ENCODE assay signal across 8 cellular contexts in the genomic region with DNA sequence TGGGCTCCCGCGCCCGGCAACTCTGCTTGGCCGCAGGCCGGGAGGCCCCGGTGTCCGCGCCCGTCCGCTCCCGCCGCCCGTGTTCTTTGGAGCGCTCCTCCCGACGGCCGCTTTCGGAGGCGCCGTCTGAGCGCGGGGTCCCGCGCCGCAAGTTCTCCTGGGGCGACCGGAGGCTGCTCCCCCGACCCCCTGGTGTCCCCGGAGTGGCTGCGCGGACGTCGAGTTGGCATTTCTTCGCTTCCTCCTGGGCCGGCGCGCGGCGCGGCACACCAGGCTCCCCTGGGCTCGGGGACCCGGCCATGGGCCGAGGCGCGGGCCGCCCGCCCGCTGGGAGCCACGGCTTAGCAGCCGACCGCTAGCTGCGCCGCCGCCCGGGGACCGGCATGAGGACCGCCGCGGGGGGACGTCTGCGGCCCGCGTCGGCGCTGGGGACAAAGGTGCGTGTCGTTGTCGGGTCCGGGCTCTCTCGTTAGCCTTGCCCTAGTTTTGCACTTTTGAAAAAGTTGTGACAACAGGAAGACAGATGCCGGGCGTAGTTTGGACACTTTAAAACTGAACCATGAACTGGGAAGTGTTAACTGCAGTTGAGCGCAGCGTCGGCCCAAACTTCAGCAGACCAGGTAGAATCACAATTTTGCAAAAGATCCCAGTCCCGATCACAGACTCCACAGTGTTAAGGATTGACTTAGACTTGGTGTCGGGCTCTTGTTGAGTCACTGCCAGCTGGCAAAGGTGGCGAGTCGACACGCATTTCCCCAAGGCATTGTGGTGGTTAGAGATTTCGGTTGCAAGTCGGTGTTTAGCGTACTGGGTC. TPM values are rescaled to one million over a fixed set of nuclear protein-coding genes. Genes with fewer than 3 reads are reported as not detected.
DNase-seq lines count a peak whose midpoint lies in the region; ATAC-seq, FAIRE-seq and TF ChIP-seq lines count a peak whose summit lies in the region.

No MANE protein-coding gene starts in this region.

- H3K79me2 ChIP-seq in K562 (ENCODE audit: control insufficient read depth, insufficient read depth, low read length) = peaks cover 89% of the 10 kb centered on the region

- no peak for TF ChIP-seq EP300 in K562 (IDR thresholded peaks at IDR 0.05; ENCODE audit: low read length)

- intact Hi-C loops in K562 (cut with micrococcal nuclease) = loop anchor here (2.0 to 5.0 kb wide), 3 partner anchors 45 to 116 kb away; a partner anchor contains a TSS

- peak overlapping the region; percentile 92 for H3K27ac ChIP-seq in CD4-positive, CD25-positive, alpha-beta regulatory T cell (ENCODE audit: insufficient read depth, low read length, poor library complexity, severe bottlenecking)
- H3K27ac ChIP-seq in K562 (ENCODE audit: extremely low read depth, low read depth, low read length) (peak overlapping the region; percentile 95), iPS-20b (ENCODE audit: low read length) (no peak overlapping the region), small intestine (ENCODE audit: low read depth in 1 of 2, low read length in 1 of 2) (peak overlapping the region; percentile 94 to 97)

- peaks cover 42% of the 10 kb centered on the region for H4K20me1 ChIP-seq in K562 (replicated peaks; ENCODE audit: control insufficient read depth, insufficient read depth, low read length)

- peak overlapping the region; percentile 60 for H2AFZ ChIP-seq in K562 (ENCODE audit: low read depth, low read length)

- H3K9me1 ChIP-seq in K562 (ENCODE audit: control insufficient read depth, insufficient read depth, low read length) = no peaks in the 10 kb centered on the region

- H3K9me3 ChIP-seq in CD4-positive, CD25-positive, alpha-beta regulatory T cell (ENCODE audit: control insufficient read depth in 2 of 2, low read length in 2 of 2) = no peaks in the 10 kb centered on the region
- no peaks in the 10 kb centered on the region for H3K9me3 ChIP-seq in K562 (replicated peaks; ENCODE audit: control insufficient read depth, insufficient read depth, low read depth, low read length)
- H3K9me3 ChIP-seq in iPS-20b (ENCODE audit: insufficient read depth, low read depth, low read length) = no peaks in the 10 kb centered on the region
- no peaks in the 10 kb centered on the region for H3K9me3 ChIP-seq in small intestine (ENCODE audit: control insufficient read depth, low read depth)

- no peaks in the 10 kb centered on the region for H3K27me3 ChIP-seq in CD4-positive, CD25-positive, alpha-beta regulatory T cell (ENCODE audit: control insufficient read depth, insufficient read depth, low read length)
- H3K27me3 ChIP-seq in K562 (ENCODE audit: control insufficient read depth in 2 of 2, insufficient read depth in 2 of 2, low read length in 2 of 2) (no peaks in the 10 kb centered on the region), iPS-20b (ENCODE audit: insufficient read depth, low read length) (no peaks in the 10 kb centered on the region), small intestine (ENCODE audit: control insufficient read depth in 2 of 2, insufficient read depth in 2 of 2, low read length in 2 of 2) (no peaks in the 10 kb centered on the region)

- no peak for TF ChIP-seq CTCF in K562 (IDR thresholded peaks at IDR 0.05 in 2 of 3, conservative IDR thresholded peaks at IDR 0.05 in 1 of 3; ENCODE audit: insufficient read depth in 2 of 3, low read depth in 1 of 3, low read length in 3 of 3)

- no peaks in the 10 kb centered on the region for H3K9me3 Mint-ChIP-seq in CD4-positive, CD25-positive, alpha-beta regulatory T cell

- BruUV-seq in K562 (replicated peaks; lab: Mats Ljungman, UMichigan) = no TSS peak

- POLR2A ChIA-PET in K562 (lab: Yijun Ruan, JAX) = interaction anchor here (0.6 to 4.5 kb wide), 12 partner anchors 10 to 582 kb away, joined by 3 to 20 read pairs (median 4); a partner anchor contains a TSS

- in situ Hi-C loops in K562 (cut with MboI) = no loop called here

- peak overlapping the region; percentile 90 to 91 (median 90) for H3K4me3 Mint-ChIP-seq in CD4-positive, CD25-positive, alpha-beta regulatory T cell

- H3K4me1 ChIP-seq in CD4-positive, CD25-positive, alpha-beta regulatory T cell (ENCODE audit: control insufficient read depth, insufficient read depth, low read length, poor library complexity, severe bottlenecking) = peaks cover 47% of the 10 kb centered on the region
- H3K4me1 ChIP-seq in K562 (replicated peaks in 1 of 2; ENCODE audit: control insufficient read depth in 2 of 2, insufficient read depth in 2 of 2, low read length in 2 of 2) (peaks cover 23 to 37% of the 10 kb centered on the region in 2 experiments), iPS-20b (ENCODE audit: insufficient read depth, low read length) (peaks cover 19% of the 10 kb centered on the region; the same call in 1 of the 2 replicates), small intestine (ENCODE audit: control insufficient read depth in 2 of 2, insufficient read depth in 1 of 2, low read depth in 1 of 2, low read length in 1 of 2) (peaks cover 2 to 15% of the 10 kb centered on the region in 2 donors)

- peaks cover 15% of the 10 kb centered on the region for H3K36me3 Mint-ChIP-seq in CD4-positive, CD25-positive, alpha-beta regulatory T cell

- H3K36me3 ChIP-seq in CD4-positive, CD25-positive, alpha-beta regulatory T cell (ENCODE audit: control insufficient read depth, insufficient read depth, low read length) = peaks cover 19% of the 10 kb centered on the region
- peaks cover 43% of the 10 kb centered on the region for H3K36me3 ChIP-seq in K562 (ENCODE audit: control insufficient read depth, insufficient read depth, low read length)
- peaks cover 32% of the 10 kb centered on the region for H3K36me3 ChIP-seq in iPS-20b (ENCODE audit: insufficient read depth, low read depth, low read length)
- H3K36me3 ChIP-seq in small intestine (ENCODE audit: control insufficient read depth in 2 of 2, insufficient read depth in 2 of 2, low read length in 2 of 2) = peaks cover 6 to 9% of the 10 kb centered on the region in 2 donors

- 1% methylated on average over 50 of the region's 83 CpGs for WGBS in K562 (ENCODE audit: insufficient coverage, low coverage, missing lambda C conversion rate)
- WGBS in small intestine, 3 donors = 0 to 1% (median 0%) methylated on average over 68 to 83 of the region's 83 CpGs

- H3K4me2 ChIP-seq in K562 (ENCODE audit: insufficient read depth, low read length) = peak overlapping the region; percentile 90

- peak overlapping the region; percentile 74 for H3K4me3 ChIP-seq in CD4-positive, CD25-positive, alpha-beta regulatory T cell (ENCODE audit: low read depth, low read length)
- H3K4me3 ChIP-seq in K562 = peak overlapping the region; percentile 98
- peak overlapping the region; percentile 84 for H3K4me3 ChIP-seq in iPS-20b (ENCODE audit: low read length)
- H3K4me3 ChIP-seq in small intestine (ENCODE audit: low read depth in 1 of 2, low read length in 2 of 2) = peak overlapping the region; percentile 91 to 99

- CTCF ChIA-PET in K562 (lab: Yijun Ruan, JAX; ENCODE audit: low intra/inter-chr PET ratio) = no interaction called here

- no peak for TF ChIP-seq RAD21 in K562 (CRISPR knock-in tag; conservative IDR thresholded peaks at IDR 0.05 in 1 of 2, IDR thresholded peaks at IDR 0.05 in 1 of 2)

- H3K27me3 Mint-ChIP-seq in CD4-positive, CD25-positive, alpha-beta regulatory T cell = no peaks in the 10 kb centered on the region

- peak overlapping the region; percentile 26 to 93 (median 69) for H3K27ac Mint-ChIP-seq in CD4-positive, CD25-positive, alpha-beta regulatory T cell

- FAIRE-seq in K562 (lab: Jason Lieb, UNC) = peak; percentile 46
- no peak for FAIRE-seq in small intestine (lab: Jason Lieb, UNC)

- peak overlapping the region; percentile 96 for H3K9ac ChIP-seq in K562 (ENCODE audit: insufficient read depth in 1 of 2, low read depth in 2 of 2, low read length in 2 of 2)
- peak overlapping the region; percentile 76; the same call in 1 of the 2 replicates for H3K9ac ChIP-seq in iPS-20b (ENCODE audit: low read depth, low read length)

- peaks cover 22 to 67% (median 53%) of the 10 kb centered on the region in 4 donors for H3K4me1 Mint-ChIP-seq in CD4-positive, CD25-positive, alpha-beta regulatory T cell

- peak; percentile 3 to 7 for ATAC-seq in CD4-positive, CD25-positive, alpha-beta regulatory T cell (ENCODE audit: low read depth in 2 of 2)
- peak; percentile 12 for ATAC-seq in GM19372 (IDR thresholded peaks at IDR 0.05; ENCODE audit: low read depth, unreplicated experiment)
- peak; percentile 11 for ATAC-seq in HG03442 (IDR thresholded peaks at IDR 0.05; ENCODE audit: unreplicated experiment)
- ATAC-seq in K562 = peak; percentile 59

- DNase-seq in CD4-positive, CD25-positive, alpha-beta regulatory T cell = peak; percentile 20 to 65 (median 50)
- peak; percentile 21 for DNase-seq in T follicular helper cell (ENCODE audit: low read depth)
- peak in 3 of 4 experiments; percentile 42 to 51 (median 44) for DNase-seq in K562 (ENCODE audit: extremely low read depth in 1 of 4, low spot score in 3 of 4)
- peak; percentile 65 for DNase-seq in small intestine
- no peak for DNase-seq in NCI-H1694 (lab: John Stamatoyannopoulos, UW)

- no peak for TF ChIP-seq POLR2A in K562 (conservative IDR thresholded peaks at IDR 0.05)

RNA-seq across cellular contexts. Expression of a gene that starts 0.7 kb away (rescaled TPM):
- 65.3 TPM for total RNA-seq in CD4-positive, CD25-positive, alpha-beta regulatory T cell
- 10 to 100 TPM; 10.8 to 12.8 (median 11.2) TPM for polyA plus RNA-seq in CD4-positive, CD25-positive, alpha-beta regulatory T cell
- 79.4 and 106 TPM in 2 replicates for total RNA-seq in K562 (2011; cell fraction: chromatin; rRNA removed; ENCODE audit: low replicate concordance)
- 59.1 and 60.7 TPM in 2 replicates for total RNA-seq in K562 (2011; cell fraction: nucleolus; rRNA removed)
- total RNA-seq in K562 (2011; cell fraction: nucleoplasm; rRNA removed) = 65.0 TPM in 2 replicates
- total RNA-seq in K562 (2014; rRNA removed) = 20.6 and 20.8 TPM in 2 replicates
- 19.8 and 23.9 TPM in 2 replicates for total RNA-seq in K562 (2014; rRNA removed; fragmentation: Illumina TruSeq; extraction: Trizol)
- 24.4 and 25.0 TPM in 2 replicates for total RNA-seq in K562 (2015; rRNA removed; fragmentation: Illumina TruSeq; extraction: Trizol)
- total RNA-seq in K562 (2021) = 40.9 and 45.7 TPM in 2 replicates
- 14.9 and 15.4 TPM in 2 replicates for polyA plus RNA-seq in K562 (2011; rRNA removed)
- 14.7 and 17.3 TPM in 2 replicates for polyA plus RNA-seq in K562 (2011; cell fraction: cytosol; rRNA removed)
- polyA plus RNA-seq in K562 (2011; cell fraction: nucleus; rRNA removed) = 42.6 and 53.3 TPM in 2 replicates
- 29.7 and 30.3 TPM in 2 replicates for polyA plus RNA-seq in K562 (2012)
- polyA plus RNA-seq in K562 (2014; fragmentation: Illumina TruSeq; extraction: Trizol) = 31.2 and 34.2 TPM in 2 replicates
- 1 to 10 TPM; 1.5 to 2.4 TPM for polyA plus RNA-seq in K562 (2014; fragmentation: Nextera tagmentation; extraction: Ambion mirVana)
- 21.1 and 25.5 TPM in 2 replicates for polyA plus RNA-seq in K562 (2014; rRNA removed)
- 17.7 and 25.8 TPM in 2 replicates for polyA minus RNA-seq in K562 (2011; rRNA and poly(A)+ RNA removed)
- polyA minus RNA-seq in K562 (2011; cell fraction: cytosol; rRNA and poly(A)+ RNA removed) = 16.8 and 27.0 TPM in 2 replicates
- polyA minus RNA-seq in K562 (2011; cell fraction: nucleus; rRNA and poly(A)+ RNA removed) = 21.5 and 21.8 TPM in 2 replicates
- 10 to 100 TPM; 12.3 to 19.8 (median 13.8) TPM for polyA plus RNA-seq in small intestine

RNA-seq across cellular contexts. Expression of a gene that starts 0.9 kb away (rescaled TPM):
- total RNA-seq in CD4-positive, CD25-positive, alpha-beta regulatory T cell = 114 TPM
- polyA plus RNA-seq in CD4-positive, CD25-positive, alpha-beta regulatory T cell = 10 to 100 TPM; 29.4 to 38.6 (median 33.2) TPM
- total RNA-seq in K562 (2011; cell fraction: chromatin; rRNA removed; ENCODE audit: low replicate concordance) = 172 and 226 TPM in 2 replicates
- total RNA-seq in K562 (2011; cell fraction: nucleolus; rRNA removed) = 74.0 and 74.7 TPM in 2 replicates
- 112 and 153 TPM in 2 replicates for total RNA-seq in K562 (2011; cell fraction: nucleoplasm; rRNA removed)
- total RNA-seq in K562 (2014; rRNA removed) (36.5 and 41.6 TPM in 2 replicates), K562 (2014; rRNA removed; fragmentation: Illumina TruSeq; extraction: Trizol) (59.6 and 76.9 TPM in 2 replicates), K562 (2015; rRNA removed; fragmentation: Illumina TruSeq; extraction: Trizol) (70.9 and 72.4 TPM in 2 replicates), K562 (2021) (92.7 and 97.6 TPM in 2 replicates)
- polyA plus RNA-seq in K562 (2011; rRNA removed) (60.2 and 63.0 TPM in 2 replicates), K562 (2014; fragmentation: Illumina TruSeq; extraction: Trizol) (96.4 and 99.2 TPM in 2 replicates), K562 (2014; fragmentation: Nextera tagmentation; extraction: Ambion mirVana) (1 to 10 TPM; 6.7 to 8.3 TPM), K562 (2014; rRNA removed) (83.1 and 89.8 TPM in 2 replicates), small intestine (10 to 100 TPM; 43.0 to 66.9 (median 60.2) TPM)
- polyA plus RNA-seq in K562 (2011; cell fraction: cytosol; rRNA removed) = 49.4 and 62.8 TPM in 2 replicates
- 66.8 and 89.3 TPM in 2 replicates for polyA plus RNA-seq in K562 (2011; cell fraction: nucleus; rRNA removed)
- 65.5 and 88.3 TPM in 2 replicates for polyA plus RNA-seq in K562 (2012)
- polyA minus RNA-seq in K562 (2011; rRNA and poly(A)+ RNA removed) = 78.7 and 80.6 TPM in 2 replicates
- 28.9 and 29.7 TPM in 2 replicates for polyA minus RNA-seq in K562 (2011; cell fraction: cytosol; rRNA and poly(A)+ RNA removed)
- 31.8 and 43.2 TPM in 2 replicates for polyA minus RNA-seq in K562 (2011; cell fraction: nucleus; rRNA and poly(A)+ RNA removed)

RNA-seq across cellular contexts. Expression of a gene that starts 45.5 kb away (rescaled TPM):
- 15.9 TPM for total RNA-seq in CD4-positive, CD25-positive, alpha-beta regulatory T cell
- 1 to 10 TPM; 4.6 to 8.2 (median 7.0) TPM for polyA plus RNA-seq in CD4-positive, CD25-positive, alpha-beta regulatory T cell
- 11.5 and 33.7 TPM in 2 replicates for total RNA-seq in K562 (2011; cell fraction: chromatin; rRNA removed; ENCODE audit: low replicate concordance)
- 25.3 and 25.8 TPM in 2 replicates for total RNA-seq in K562 (2011; cell fraction: nucleolus; rRNA removed)
- 16.5 and 22.7 TPM in 2 replicates for total RNA-seq in K562 (2011; cell fraction: nucleoplasm; rRNA removed)
- total RNA-seq in K562 (2014; rRNA removed) (22.2 and 25.3 TPM in 2 replicates), K562 (2014; rRNA removed; fragmentation: Illumina TruSeq; extraction: Trizol) (4.9 and 8.2 TPM in 2 replicates), K562 (2015; rRNA removed; fragmentation: Illumina TruSeq; extraction: Trizol) (16.8 and 18.3 TPM in 2 replicates), K562 (2021) (24.4 and 28.4 TPM in 2 replicates)
- polyA plus RNA-seq in K562 (2011; rRNA removed) (13.1 and 19.3 TPM in 2 replicates), K562 (2014; fragmentation: Illumina TruSeq; extraction: Trizol) (16.5 and 24.8 TPM in 2 replicates), K562 (2014; fragmentation: Nextera tagmentation; extraction: Ambion mirVana) (1 to 10 TPM in 1 of 2 experiments, under 1 TPM in 1; 0.97 to 1.1 TPM), K562 (2014; rRNA removed) (36.1 and 37.3 TPM in 2 replicates), small intestine (10 to 100 TPM; 28.6 to 84.1 (median 31.0) TPM)
- 26.0 and 56.4 TPM in 2 replicates for polyA plus RNA-seq in K562 (2011; cell fraction: cytosol; rRNA removed)
- 80.7 and 101 TPM in 2 replicates for polyA plus RNA-seq in K562 (2011; cell fraction: nucleus; rRNA removed)
- polyA plus RNA-seq in K562 (2012) = 24.8 and 32.1 TPM in 2 replicates
- polyA minus RNA-seq in K562 (2011; rRNA and poly(A)+ RNA removed) = 2.8 and 5.1 TPM in 2 replicates
- 6.8 and 9.5 TPM in 2 replicates for polyA minus RNA-seq in K562 (2011; cell fraction: cytosol; rRNA and poly(A)+ RNA removed)
- 8.1 and 10.2 TPM in 2 replicates for polyA minus RNA-seq in K562 (2011; cell fraction: nucleus; rRNA and poly(A)+ RNA removed)

RNA-seq across cellular contexts. Expression of a gene that starts 52.8 kb away (rescaled TPM):
- not detected for total RNA-seq in CD4-positive, CD25-positive, alpha-beta regulatory T cell
- not detected for polyA plus RNA-seq in CD4-positive, CD25-positive, alpha-beta regulatory T cell
- total RNA-seq in K562 (2011; cell fraction: chromatin; rRNA removed; ENCODE audit: low replicate concordance) = not detected in 2 replicates
- total RNA-seq in K562 (2011; cell fraction: nucleolus; rRNA removed) = not detected in 2 replicates
- not detected in 2 replicates for total RNA-seq in K562 (2011; cell fraction: nucleoplasm; rRNA removed)
- not detected in 2 replicates for total RNA-seq in K562 (2014; rRNA removed)
- not detected in 2 replicates for total RNA-seq in K562 (2014; rRNA removed; fragmentation: Illumina TruSeq; extraction: Trizol)
- not detected in 2 replicates for total RNA-seq in K562 (2015; rRNA removed; fragmentation: Illumina TruSeq; extraction: Trizol)
- total RNA-seq in K562 (2021) = not detected in 2 replicates
- polyA plus RNA-seq in K562 (2011; rRNA removed) = not detected in 2 replicates
- 0.97 TPM in 1 of 2 replicates, not detected in the other for polyA plus RNA-seq in K562 (2011; cell fraction: cytosol; rRNA removed)
- not detected in 2 replicates for polyA plus RNA-seq in K562 (2011; cell fraction: nucleus; rRNA removed)
- 0.42 TPM in 1 of 2 replicates, not detected in the other for polyA plus RNA-seq in K562 (2012)
- not detected in 2 replicates for polyA plus RNA-seq in K562 (2014; fragmentation: Illumina TruSeq; extraction: Trizol)
- polyA plus RNA-seq in K562 (2014; fragmentation: Nextera tagmentation; extraction: Ambion mirVana) = not detected
- polyA plus RNA-seq in K562 (2014; rRNA removed) = not detected in 2 replicates
- not detected in 2 replicates for polyA minus RNA-seq in K562 (2011; rRNA and poly(A)+ RNA removed)
- not detected in 2 replicates for polyA minus RNA-seq in K562 (2011; cell fraction: cytosol; rRNA and poly(A)+ RNA removed)
- polyA minus RNA-seq in K562 (2011; cell fraction: nucleus; rRNA and poly(A)+ RNA removed) = not detected in 2 replicates
- polyA plus RNA-seq in small intestine = 1,000 to 10,000 TPM in 1 of 3 donors, 100 to 1,000 TPM in 2; 603 to 1,710 (median 839) TPM

RNA-seq across cellular contexts. Expression of a gene that starts 59.8 kb away (rescaled TPM):
- total RNA-seq in CD4-positive, CD25-positive, alpha-beta regulatory T cell = 0.27 TPM
- not detected for polyA plus RNA-seq in CD4-positive, CD25-positive, alpha-beta regulatory T cell
- not detected in 2 replicates for total RNA-seq in K562 (2011; cell fraction: chromatin; rRNA removed; ENCODE audit: low replicate concordance)
- total RNA-seq in K562 (2011; cell fraction: nucleolus; rRNA removed) = not detected in 2 replicates
- not detected in 2 replicates for total RNA-seq in K562 (2011; cell fraction: nucleoplasm; rRNA removed)
- total RNA-seq in K562 (2014; rRNA removed) (not detected in 2 replicates), K562 (2014; rRNA removed; fragmentation: Illumina TruSeq; extraction: Trizol) (not detected in 2 replicates), K562 (2015; rRNA removed; fragmentation: Illumina TruSeq; extraction: Trizol) (not detected in 2 replicates), K562 (2021) (not detected in 2 replicates)
- polyA plus RNA-seq in K562 (2011; rRNA removed) (not detected in 2 replicates), K562 (2014; fragmentation: Illumina TruSeq; extraction: Trizol) (not detected in 2 replicates), K562 (2014; fragmentation: Nextera tagmentation; extraction: Ambion mirVana) (not detected), K562 (2014; rRNA removed) (not detected in 2 replicates), small intestine (not detected)
- polyA plus RNA-seq in K562 (2011; cell fraction: cytosol; rRNA removed) = not detected in 2 replicates
- polyA plus RNA-seq in K562 (2011; cell fraction: nucleus; rRNA removed) = 0.21 TPM in 1 of 2 replicates, not detected in the other
- polyA plus RNA-seq in K562 (2012) = not detected in 2 replicates
- polyA minus RNA-seq in K562 (2011; rRNA and poly(A)+ RNA removed) = not detected in 2 replicates
- polyA minus RNA-seq in K562 (2011; cell fraction: cytosol; rRNA and poly(A)+ RNA removed) = not detected in 2 replicates
- not detected in 2 replicates for polyA minus RNA-seq in K562 (2011; cell fraction: nucleus; rRNA and poly(A)+ RNA removed)

Comparison
In these comparisons a context has a peak if more than half of its experiments do, and no peak if none do; other contexts are left out.
1. ATAC-seq: peak in every context shown above with its lines; median percentile 59 in K562; 12 in GM19372; 11 in HG03442; 5 in CD4-positive, CD25-positive, alpha-beta regulatory T cell.